In genomic region chr15:96166223-96167200, GRCh38 we compare ENCODE assay signal across 25 cellular contexts.
DNase-seq lines count a peak whose midpoint lies in the region; ATAC-seq and TF ChIP-seq lines count a peak whose summit lies in the region.
"Had no signal": no experiment of that assay in that cellular context is flagged by ENCODE, and none has a peak within 500 bp of the region (broad histone marks: within the 10 kb centered on the region; RNA-seq: fewer than 3 reads in every experiment).

No MANE protein-coding gene starts in this region.

- H3K4me1 ChIP-seq in HUES6 (ENCODE audit: control insufficient read depth, insufficient read depth, low read length) (peaks cover 37% of the 10 kb centered on the region), skeletal muscle tissue (ENCODE audit: control insufficient read depth in 3 of 3, insufficient read depth in 3 of 3, low read length in 3 of 3) (peaks cover 3 to 6% (median 5%) of the 10 kb centered on the region in 3 donors)
- H3K4me1 ChIP-seq: BLaER1 had no signal

- H3K27ac ChIP-seq in HUES6 (ENCODE audit: low read depth, low read length): no peak overlapping the region
- H3K27ac ChIP-seq in coronary artery: peak overlapping the region; percentile 33 to 67
- no peak overlapping the region for H3K27ac ChIP-seq in skeletal muscle tissue (ENCODE audit: low read depth, low read length)
- H3K27ac ChIP-seq: BLaER1, foreskin keratinocyte, ovary, PC-9, thoracic aorta had no signal

- H3K9me3 ChIP-seq in HUES6 (ENCODE audit: control insufficient read depth, insufficient read depth, low read depth, low read length) (peaks cover 6% of the 10 kb centered on the region; the same call in 1 of the 2 replicates), skeletal muscle tissue (ENCODE audit: control insufficient read depth in 3 of 3, low read length in 3 of 3) (no peaks in the 10 kb centered on the region)
- H3K9me3 ChIP-seq: BLaER1, ovary, thoracic aorta had no signal

- no peak for ATAC-seq in HG03342 (IDR thresholded peaks at IDR 0.05; ENCODE audit: unreplicated experiment)
- ATAC-seq: foreskin keratinocyte; stimulated activated naive B cell treated with anti-CD40 and anti-IgM and Interleukin-4, amounts not matched to agents 10 μg/mL and 1 μg/mL and 100 μg/mL, for 72 hours; T-cell had no signal

- no peak for TF ChIP-seq CTCF in coronary artery (IDR thresholded peaks at IDR 0.05)

- H3K4me3 ChIP-seq in HUES6 (ENCODE audit: low read depth, low read length) (0 out of 2 replicates have a peak overlapping the region, but pooled peaks have one; percentile 8), coronary artery (peak overlapping the region; percentile 39), skeletal muscle tissue (ENCODE audit: low read length in 3 of 3) (peak overlapping the region in 2 of 3 donors; percentile 30 to 34)
- H3K4me3 ChIP-seq: BLaER1, ovary, PC-9, thoracic aorta had no signal

- H3K9ac ChIP-seq in HUES6 (ENCODE audit: low read length) (no peak overlapping the region), skeletal muscle tissue (ENCODE audit: low read depth in 1 of 3, low read length in 3 of 3) (peak overlapping the region in 1 of 3 donors; percentile 19)
- H3K9ac ChIP-seq: BLaER1 had no signal

- H3K27me3 ChIP-seq in HUES6 (ENCODE audit: control insufficient read depth, insufficient read depth, low read length) (no peaks in the 10 kb centered on the region), skeletal muscle tissue (ENCODE audit: control insufficient read depth in 3 of 3, insufficient read depth in 3 of 3, low read length in 3 of 3) (no peaks in the 10 kb centered on the region)
- H3K27me3 ChIP-seq: BLaER1, foreskin keratinocyte, ovary had no signal

- H3K36me3 ChIP-seq in HUES6 (ENCODE audit: control insufficient read depth, insufficient read depth, low read length): no peaks in the 10 kb centered on the region
- H3K36me3 ChIP-seq in skeletal muscle tissue (ENCODE audit: control insufficient read depth in 3 of 3, insufficient read depth in 3 of 3, low read length in 3 of 3): no peaks in the 10 kb centered on the region
- H3K36me3 ChIP-seq: BLaER1, ovary, thoracic aorta had no signal

- no peak for DNase-seq in coronary artery (ENCODE audit: low spot score)
- DNase-seq in medulla oblongata (ENCODE audit: extremely low spot score): peak; percentile 7
- no peak for DNase-seq in GM19240 (ENCODE audit: insufficient read length, low spot score)
- DNase-seq in NCI-H748 treated with DMSO at 0.1 percent for 48 hours (lab: John Stamatoyannopoulos, UW): no peak
- no peak for DNase-seq in GM03348 (ENCODE audit: low spot score)
- DNase-seq: ACHN; activated CD4-positive, alpha-beta memory T cell treated with anti-CD3 and anti-CD28 coated beads for 36 hours; COR-L47; DND-41; foreskin keratinocyte; HCEC 1CT; NCI-H1417 treated with DMSO at 0.1 percent for 48 hours; NCI-H2081 treated with DMSO at 0.1 percent for 48 hours; ovary; PC-9; SHP77 treated with DMSO at 0.1 percent for 48 hours; stimulated activated CD4-positive, alpha-beta T cell treated with anti-CD3 and anti-CD28 coated beads, Interleukin-12 subunit alpha, Interleukin-12 subunit beta, amount 100 ng/mL, for 4 hours; stimulated activated CD4-positive, alpha-beta T cell treated with anti-CD3 and anti-CD28 coated beads, Interleukin-4, amount 100 ng/mL, for 24 hours; stimulated activated naive B cell treated with anti-CD40 and anti-IgM and Interleukin-4, amounts not matched to agents 10 μg/mL and 1 μg/mL and 100 μg/mL, for 72 hours; T-cell had no signal

Comparison
In these comparisons a context has a peak if more than half of its experiments do, and no peak if none do; other contexts are left out.
1. H3K27ac ChIP-seq: peak in coronary artery (2 of 2); none in HUES6 (single experiment) and skeletal muscle tissue (single experiment).
2. Peak in every context shown above with its lines, with median percentiles within 50 percentile points of each other: H3K4me3 ChIP-seq.